In genomic region chr2:150204449-150204848, GRCh38 we compare ENCODE assay signal across 15 cellular contexts.
DNase-seq lines count a peak whose midpoint lies in the region; ATAC-seq and TF ChIP-seq lines count a peak whose summit lies in the region.
"Had no signal": no experiment of that assay in that cellular context is flagged by ENCODE, and none has a peak within 500 bp of the region (broad histone marks: within the 10 kb centered on the region; RNA-seq: fewer than 3 reads in every experiment).

No MANE protein-coding gene starts in this region.

- H3K36me3 ChIP-seq in skeletal muscle satellite cell (ENCODE audit: insufficient read depth, low read length), result no peaks in the 10 kb centered on the region
- no peaks in the 10 kb centered on the region for H3K36me3 ChIP-seq in CD4-positive, alpha-beta memory T cell (ENCODE audit: insufficient read depth, low read length)
- H3K36me3 ChIP-seq: ovary had no signal

- H3K4me3 ChIP-seq in fibroblast of villous mesenchyme (ENCODE audit: low read depth, low read length) (no peak overlapping the region), skeletal muscle satellite cell (ENCODE audit: low read length) (no peak overlapping the region)
- H3K4me3 ChIP-seq in CD4-positive, alpha-beta memory T cell (ENCODE audit: low read length in 2 of 2), result no peak overlapping the region
- H3K4me3 ChIP-seq: ovary had no signal

- intact Hi-C loops in CD4-positive, alpha-beta memory T cell (cut with micrococcal nuclease), result no loop called here

- TF ChIP-seq CTCF in fibroblast of villous mesenchyme (IDR thresholded peaks at IDR 0.05; ENCODE audit: insufficient read depth, low read depth, low read length) (no peak), nephron progenitor cell (IDR thresholded peaks at IDR 0.05) (no peak)

- CTCF ChIA-PET in CD4-positive, alpha-beta memory T cell (lab: Charles Lee; ENCODE audit: partially characterized antibody), result no interaction called here

- H3K36me3 Mint-ChIP-seq in CD4-positive, alpha-beta memory T cell, result no peaks in the 10 kb centered on the region
- no peaks in the 10 kb centered on the region for H3K36me3 Mint-ChIP-seq in nephron progenitor cell (ENCODE audit: low read depth)

- H3K4me2 ChIP-seq in skeletal muscle satellite cell (ENCODE audit: low read length), result peak overlapping the region; percentile 51

- peak; percentile 60 for DNase-seq in GM04504 (ENCODE audit: low read depth)
- peak; percentile 20 for DNase-seq in SK-MEL-5 (ENCODE audit: low read depth, low spot score)
- DNase-seq in fibroblast of villous mesenchyme (ENCODE audit: low read depth), result peak; percentile 83
- no peak for DNase-seq in CD4-positive, alpha-beta memory T cell
- DNase-seq in nephron progenitor cell, result no peak
- DNase-seq: activated CD4-positive, alpha-beta T cell treated with anti-CD3 and anti-CD28 coated beads, Interleukin-2, amount 50 U/mL, for 1 hour; DMS79; NCI-H1105; NCI-H748 treated with DMSO at 0.1 percent for 48 hours; ovary; stimulated activated CD4-positive, alpha-beta T cell treated with anti-CD3 and anti-CD28 coated beads, Interleukin-4, amount 100 ng/mL, for 24 hours; SW 1271 had no signal

- peaks cover 0 to 4% (median 2%) of the 10 kb centered on the region in 8 donors for H3K9me3 Mint-ChIP-seq in CD4-positive, alpha-beta memory T cell
- H3K9me3 Mint-ChIP-seq in nephron progenitor cell, result no peaks in the 10 kb centered on the region
- H3K9me3 Mint-ChIP-seq: stimulated activated naive CD8-positive, alpha-beta T cell treated with anti-CD3 and anti-CD28 coated beads, Interleukin-15, Interleukin-2, amounts not matched to agents 100 ng/mL and 50 ng/mL, for 24 hours had no signal

- no peaks in the 10 kb centered on the region for H3K9me3 ChIP-seq in skeletal muscle satellite cell (replicated peaks; ENCODE audit: low read length)
- no peaks in the 10 kb centered on the region for H3K9me3 ChIP-seq in CD4-positive, alpha-beta memory T cell (ENCODE audit: control insufficient read depth in 1 of 2, low read length in 2 of 2)
- H3K9me3 ChIP-seq: ovary had no signal

- H3K4me1 Mint-ChIP-seq in CD4-positive, alpha-beta memory T cell, result no peaks in the 10 kb centered on the region
- H3K4me1 Mint-ChIP-seq in nephron progenitor cell, result no peaks in the 10 kb centered on the region

- H3K27me3 ChIP-seq in skeletal muscle satellite cell (ENCODE audit: control insufficient read depth, insufficient read depth, low read length), result no peaks in the 10 kb centered on the region
- no peaks in the 10 kb centered on the region for H3K27me3 ChIP-seq in CD4-positive, alpha-beta memory T cell (ENCODE audit: insufficient read depth, low read length)
- H3K27me3 ChIP-seq: ovary had no signal

- H3K27ac ChIP-seq in CD4-positive, alpha-beta memory T cell (ENCODE audit: low read depth, low read length), result no peak overlapping the region
- H3K27ac ChIP-seq: ovary had no signal

- no peaks in the 10 kb centered on the region for H3K27me3 Mint-ChIP-seq in CD4-positive, alpha-beta memory T cell
- no peaks in the 10 kb centered on the region for H3K27me3 Mint-ChIP-seq in nephron progenitor cell (ENCODE audit: low read depth, poor library complexity)
- H3K27me3 Mint-ChIP-seq: stimulated activated naive CD8-positive, alpha-beta T cell treated with anti-CD3 and anti-CD28 coated beads, Interleukin-15, Interleukin-2, amounts not matched to agents 100 ng/mL and 50 ng/mL, for 24 hours had no signal

- POLR2A ChIA-PET in CD4-positive, alpha-beta memory T cell (lab: Charles Lee; ENCODE audit: partially characterized antibody), result no interaction called here

- H3K9ac ChIP-seq in skeletal muscle satellite cell (ENCODE audit: low read depth, low read length), result no peak overlapping the region

- no peak overlapping the region for H3K4me3 Mint-ChIP-seq in CD4-positive, alpha-beta memory T cell
- H3K4me3 Mint-ChIP-seq in nephron progenitor cell, result no peak overlapping the region
- H3K4me3 Mint-ChIP-seq: stimulated activated naive CD8-positive, alpha-beta T cell treated with anti-CD3 and anti-CD28 coated beads, Interleukin-15, Interleukin-2, amounts not matched to agents 100 ng/mL and 50 ng/mL, for 24 hours had no signal

- H3K27ac Mint-ChIP-seq in CD4-positive, alpha-beta memory T cell, result no peak overlapping the region
- no peak overlapping the region for H3K27ac Mint-ChIP-seq in nephron progenitor cell
- H3K27ac Mint-ChIP-seq: stimulated activated naive CD8-positive, alpha-beta T cell treated with anti-CD3 and anti-CD28 coated beads, Interleukin-15, Interleukin-2, amounts not matched to agents 100 ng/mL and 50 ng/mL, for 24 hours had no signal

- in situ Hi-C loops in SK-MEL-5 (cut with HindIII; ENCODE audit: low pct_unique_long_range_greater_than_20kb, low sequenced_read_pairs), result no loop called here

- peaks cover 10% of the 10 kb centered on the region for H3K4me1 ChIP-seq in skeletal muscle satellite cell (ENCODE audit: control insufficient read depth, insufficient read depth, low read length)
- H3K4me1 ChIP-seq in CD4-positive, alpha-beta memory T cell (ENCODE audit: insufficient read depth, low read length), result no peaks in the 10 kb centered on the region

- no peak for ATAC-seq in GM21360 (IDR thresholded peaks at IDR 0.05; ENCODE audit: unreplicated experiment)

Comparison
In these comparisons a context has a peak if more than half of its experiments do, and no peak if none do; other contexts are left out.
1. DNase-seq: peak in GM04504 (single experiment), SK-MEL-5 (single experiment) and fibroblast of villous mesenchyme (single experiment); none in CD4-positive, alpha-beta memory T cell (0 of 5) and nephron progenitor cell (single experiment).